In the genomic region with DNA sequence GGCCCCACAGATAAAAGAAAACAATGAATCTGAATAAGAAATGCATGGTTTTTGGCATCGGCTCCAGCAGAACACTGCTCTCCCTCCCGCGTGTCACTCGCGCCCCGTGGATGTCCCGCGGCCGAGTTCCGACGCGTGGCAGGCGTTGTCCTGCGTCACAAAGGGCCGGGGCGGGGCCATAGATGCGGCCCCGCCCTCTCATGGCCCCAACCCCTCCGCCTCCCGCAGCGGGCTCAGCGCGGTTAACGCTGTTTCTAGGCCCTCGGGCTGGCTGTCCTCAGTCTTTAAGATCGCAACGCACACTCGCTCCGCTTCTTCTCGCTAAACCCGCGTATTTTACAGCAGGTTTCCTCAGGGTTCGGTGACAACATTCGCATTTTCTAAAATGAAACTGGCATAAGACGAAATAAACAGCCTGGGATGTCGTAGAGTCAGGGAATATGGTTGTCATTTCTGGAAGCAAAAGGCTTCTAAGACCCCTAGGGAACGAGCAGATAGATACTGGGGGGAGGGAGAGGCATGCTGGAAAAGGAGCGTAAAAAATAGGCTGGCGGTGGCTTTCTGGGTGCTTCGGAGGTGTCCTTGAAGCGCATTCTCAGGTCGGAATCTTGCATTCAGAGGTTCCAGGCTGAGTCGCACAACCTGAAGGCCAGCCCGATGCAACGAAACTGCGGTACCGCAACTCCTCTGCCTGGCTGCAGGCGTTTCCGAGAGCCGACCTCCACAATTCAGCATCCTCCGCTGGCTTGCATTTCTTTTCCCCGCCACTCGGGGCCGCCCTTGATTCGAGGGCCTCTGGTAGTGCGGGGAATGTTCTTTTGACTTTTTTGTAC, we compare ENCODE assay signal across 8 cellular contexts. TPM values are rescaled to one million over a fixed set of nuclear protein-coding genes. Genes with fewer than 3 reads are reported as not detected.
A peak's percentile ranks its signal among the peaks of the same experiment; 100 is the strongest.
DNase-seq lines count a peak whose midpoint lies in the region; ATAC-seq and TF ChIP-seq lines count a peak whose summit lies in the region.

TSS of gene FKBP7 (minus strand) at position 159 of the 833 bp plus-strand sequence. CDS start at position 58, 101 bp downstream.

- H3K27me3 ChIP-seq in ascending aorta (no peaks in the 10 kb centered on the region), aorta (ENCODE audit: control insufficient read depth in 1 of 2, insufficient read depth in 2 of 2, low read length in 1 of 2) (no peaks in the 10 kb centered on the region)

- no peaks in the 10 kb centered on the region for H3K9me3 ChIP-seq in ascending aorta
- H3K9me3 ChIP-seq in aorta (ENCODE audit: control insufficient read depth, low read length): no peaks in the 10 kb centered on the region

- H3K36me3 ChIP-seq in ascending aorta (no peaks in the 10 kb centered on the region), aorta (ENCODE audit: control insufficient read depth in 1 of 2, insufficient read depth in 2 of 2, low read length in 1 of 2) (no peaks in the 10 kb centered on the region)

- H3K4me3 ChIP-seq in ascending aorta (peak within 1 kb of the TSS; percentile 77 to 89), aorta (ENCODE audit: low read length in 2 of 2) (peak within 1 kb of the TSS; percentile 78 to 88)

- in situ Hi-C loops in GM13976 (cut with MboI; ENCODE audit: low sequenced_read_pairs, unreplicated experiment): no loop called here

- ATAC-seq in HG02884 (IDR thresholded peaks at IDR 0.05; ENCODE audit: unreplicated experiment): peak; percentile 35
- peak; percentile 93 for ATAC-seq in aorta (ENCODE audit: low FRiP score)

- peaks cover 0 to 23% of the 10 kb centered on the region in 2 donors for H3K4me1 ChIP-seq in ascending aorta
- H3K4me1 ChIP-seq in aorta (ENCODE audit: control insufficient read depth in 1 of 2, insufficient read depth in 2 of 2, low read length in 2 of 2): peaks cover 0 to 4% of the 10 kb centered on the region in 2 donors

- H3K4me3 Mint-ChIP-seq in T-helper 2 cell treated with Interferon-gamma antibody and Interleukin-4, amounts not matched to agents 5 μg/mL and 100 μg/mL, for 36 hours: peak within 1 kb of the TSS; percentile 91

- peak; percentile 80 for TF ChIP-seq CTCF in GM13976 (IDR thresholded peaks at IDR 0.05; ENCODE audit: borderline replicate concordance, control extremely low read depth, extremely low read depth, insufficient read depth, missing control alignments)
- TF ChIP-seq CTCF in ascending aorta (IDR thresholded peaks at IDR 0.05): peak; percentile 34 to 56 (median 49)

- 3 to 4% methylated on average over 56 of the region's 56 CpGs for WGBS in aorta, 2 donors

- H3K27ac ChIP-seq in ascending aorta (peak within 1 kb of the TSS; percentile 78 to 94), aorta (ENCODE audit: low read depth in 1 of 2, low read length in 2 of 2) (peak within 1 kb of the TSS; percentile 47 to 90)

- peak within 1 kb of the TSS; percentile 95 for H3K27ac Mint-ChIP-seq in T-helper 2 cell treated with Interferon-gamma antibody and Interleukin-4, amounts not matched to agents 5 μg/mL and 100 μg/mL, for 36 hours

- H3K9me3 Mint-ChIP-seq in T-helper 2 cell treated with Interferon-gamma antibody and Interleukin-4, amounts not matched to agents 5 μg/mL and 100 μg/mL, for 36 hours: no peaks in the 10 kb centered on the region

- intact Hi-C loops in ascending aorta (cut with DNase I) (loop anchor here (1.0 to 10.0 kb wide), 3 partner anchors 27 to 1204 kb away; partner anchors contain the start of genes PJVK, PRKRA and RBM45), aorta (cut with DNase I) (loop anchor here in 1 of 2 donors (2.0 kb wide), 1 partner anchor 30 kb away; no protein-coding TSS in a partner anchor)

- peaks cover 6% of the 10 kb centered on the region for H3K36me3 Mint-ChIP-seq in T-helper 2 cell treated with Interferon-gamma antibody and Interleukin-4, amounts not matched to agents 5 μg/mL and 100 μg/mL, for 36 hours (ENCODE audit: low read depth)

- H3K27me3 Mint-ChIP-seq in T-helper 2 cell treated with Interferon-gamma antibody and Interleukin-4, amounts not matched to agents 5 μg/mL and 100 μg/mL, for 36 hours (ENCODE audit: low read depth): no peaks in the 10 kb centered on the region

- H3K4me1 Mint-ChIP-seq in T-helper 2 cell treated with Interferon-gamma antibody and Interleukin-4, amounts not matched to agents 5 μg/mL and 100 μg/mL, for 36 hours (ENCODE audit: low read depth): peaks cover 43% of the 10 kb centered on the region

- DNase-seq in GM13976 (ENCODE audit: low spot score) (peak; percentile 86), NCI-H1694 treated with DMSO at 0.1 percent for 48 hours (lab: John Stamatoyannopoulos, UW) (peak; percentile 90), ascending aorta (ENCODE audit: low spot score in 2 of 2) (peak; percentile 53 to 92), hepatic stellate cell (ENCODE audit: low spot score) (peak; percentile 78), renal cortical epithelial cell (ENCODE audit: low read depth) (peak; percentile 57), aorta (peak; percentile 91 to 95)
- peak; percentile 80 for DNase-seq in T-helper 2 cell treated with Interferon-gamma antibody and Interleukin-4, amounts not matched to agents 5 μg/mL and 100 μg/mL, for 36 hours (ENCODE audit: low spot score)

RNA-seq across cellular contexts. Expression of gene FKBP7, which starts in this region (rescaled TPM):
- total RNA-seq in ascending aorta (7.7 TPM), renal cortical epithelial cell (3.1 and 21.9 TPM in 2 replicates), aorta (10 to 100 TPM; 23.6 to 28.0 TPM)
- polyA plus RNA-seq in aorta: 10 to 100 TPM; 12.8 to 41.5 TPM

Comparison
In these comparisons a context has a peak if more than half of its experiments do, and no peak if none do; other contexts are left out.
1. Peak in every context shown above with its lines: DNase-seq, ATAC-seq, H3K4me3 ChIP-seq and H3K27ac ChIP-seq.